In the genomic region with DNA sequence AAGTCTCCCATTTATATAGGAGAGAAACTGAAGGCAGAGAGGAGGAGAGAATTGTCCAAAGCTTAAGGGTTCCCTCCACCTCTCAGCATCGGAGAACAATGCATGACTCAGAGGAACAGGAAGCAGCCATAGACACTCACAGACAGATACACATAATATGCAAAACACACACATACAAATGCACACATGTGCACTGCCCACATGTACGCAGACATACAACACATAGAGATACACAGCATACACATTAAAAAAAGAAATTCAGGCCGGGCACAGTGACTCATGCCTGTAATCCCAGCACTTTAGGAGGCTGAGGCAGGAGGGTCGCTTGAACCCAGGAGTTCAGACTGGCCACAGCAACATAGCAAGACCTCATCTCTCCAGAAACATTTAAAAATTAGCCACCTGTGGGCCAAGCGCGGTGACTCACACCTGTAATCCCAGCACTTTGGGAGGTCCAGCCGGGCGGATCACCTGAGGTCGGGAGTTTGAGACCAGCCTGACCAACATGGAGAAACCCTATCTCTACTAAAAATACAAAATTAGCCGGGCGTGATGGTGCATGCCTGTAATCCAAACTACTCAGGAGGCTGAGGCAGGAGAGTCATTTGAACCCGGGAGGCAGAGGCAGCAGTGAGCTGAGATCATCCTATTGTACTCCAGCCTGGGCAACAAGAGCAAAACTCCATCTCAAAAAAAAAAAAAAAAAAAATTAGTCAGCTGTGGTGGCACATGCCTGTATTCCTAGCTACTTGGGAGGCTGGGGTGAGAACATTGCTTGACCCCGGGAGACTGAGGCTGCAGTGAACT, we compare ENCODE assay signal across 12 cellular contexts. TPM values are rescaled to one million over a fixed set of nuclear protein-coding genes. Genes with fewer than 3 reads are reported as not detected.
DNase-seq lines count a peak whose midpoint lies in the region; ATAC-seq, FAIRE-seq and TF ChIP-seq lines count a peak whose summit lies in the region.
"Had no signal": no experiment of that assay in that cellular context is flagged by ENCODE, and none has a peak within 500 bp of the region (broad histone marks: within the 10 kb centered on the region; RNA-seq: fewer than 3 reads in every experiment).

No MANE protein-coding gene starts in this region.

- no peak for TF ChIP-seq EP300 in gastroesophageal sphincter (IDR thresholded peaks at IDR 0.05)

- TF ChIP-seq CTCF in OCI-LY3 (IDR thresholded peaks at IDR 0.05; ENCODE audit: low read depth, low read length): no peak
- TF ChIP-seq CTCF in endothelial cell of umbilical vein (IDR thresholded peaks at IDR 0.05; ENCODE audit: extremely low read depth in 1 of 2, insufficient read depth in 1 of 2, low read depth in 1 of 2, low read length in 2 of 2): no peak
- TF ChIP-seq CTCF in upper lobe of right lung (IDR thresholded peaks at IDR 0.05): no peak
- TF ChIP-seq CTCF in gastroesophageal sphincter (IDR thresholded peaks at IDR 0.05): no peak

- H3K36me3 Mint-ChIP-seq in activated naive CD8-positive, alpha-beta T cell treated with anti-CD3 and anti-CD28 coated beads, Interleukin-2, amount 10 ng/mL, durations not matched to agents 7 days and 5 days: peaks cover 3% of the 10 kb centered on the region
- H3K36me3 Mint-ChIP-seq in activated naive CD8-positive, alpha-beta T cell treated with anti-CD3 and anti-CD28 coated beads for 36 hours: peaks cover 4% of the 10 kb centered on the region

- H2AFZ ChIP-seq in OCI-LY3 (ENCODE audit: low read depth, low read length) (peak overlapping the region; percentile 75; the same call in 1 of the 2 replicates), endothelial cell of umbilical vein (ENCODE audit: low read depth, low read length) (peak overlapping the region; percentile 61)

- WGBS in gastroesophageal sphincter (ENCODE audit: low coverage in 1 of 2), 2 donors: 79 to 90% methylated on average over 4 to 5 of the region's 13 CpGs

- DNase-seq in activated naive CD8-positive, alpha-beta T cell treated with anti-CD3 and anti-CD28 coated beads, Interleukin-2, amount 10 ng/mL, durations not matched to agents 7 days and 5 days: no peak
- DNase-seq in activated naive CD8-positive, alpha-beta T cell treated with anti-CD3 and anti-CD28 coated beads for 36 hours: no peak
- peak; percentile 71 for DNase-seq in endothelial cell of umbilical vein (ENCODE audit: low read depth, low spot score)
- DNase-seq in upper lobe of right lung: no peak
- no peak for DNase-seq in GOT3 (lab: John Stamatoyannopoulos, UW)
- no peak for DNase-seq in caudate nucleus (lab: John Stamatoyannopoulos, UW)
- DNase-seq: activated CD4-positive, alpha-beta T cell treated with anti-CD3 and anti-CD28 coated beads, Interleukin-2, amount 10 ng/mL, durations not matched to agents 24 days and 14 days; NCI-H1048 had no signal

- H3K9ac ChIP-seq in OCI-LY3 (ENCODE audit: low read length): peak overlapping the region; percentile 32; the same call in 1 of the 2 replicates
- H3K9ac ChIP-seq in endothelial cell of umbilical vein (replicated peaks; ENCODE audit: extremely low read depth, insufficient read depth, low read length): peak overlapping the region; percentile 44

- no peak overlapping the region for H3K4me3 Mint-ChIP-seq in activated naive CD8-positive, alpha-beta T cell treated with anti-CD3 and anti-CD28 coated beads, Interleukin-2, amount 10 ng/mL, durations not matched to agents 7 days and 5 days
- no peak overlapping the region for H3K4me3 Mint-ChIP-seq in activated naive CD8-positive, alpha-beta T cell treated with anti-CD3 and anti-CD28 coated beads for 36 hours
- H3K4me3 Mint-ChIP-seq: activated CD4-positive, alpha-beta T cell treated with anti-CD3 and anti-CD28 coated beads, Interleukin-2, amount 10 ng/mL, durations not matched to agents 24 days and 14 days; type B pancreatic cell had no signal

- dilution Hi-C loops in endothelial cell of umbilical vein (cut with MboI; ENCODE audit: extremely low pct_ligation_motif_present, low sequenced_read_pairs): no loop called here

- POLR2A ChIA-PET in activated naive CD8-positive, alpha-beta T cell treated with anti-CD3 and anti-CD28 coated beads, Interleukin-2, amount 10 ng/mL, durations not matched to agents 7 days and 5 days (lab: Charles Lee): interaction anchor here (0.6 kb wide), 1 partner anchor 26 kb away, joined by 3 read pairs; no protein-coding TSS in a partner anchor
- POLR2A ChIA-PET in endothelial cell of umbilical vein (lab: Charles Lee): no interaction called here

- no peaks in the 10 kb centered on the region for H3K36me3 ChIP-seq in OCI-LY3 (replicated peaks; ENCODE audit: low read depth, low read length)
- peaks cover 0 to 2% of the 10 kb centered on the region in 2 experiments for H3K36me3 ChIP-seq in endothelial cell of umbilical vein (ENCODE audit: control insufficient read depth in 2 of 2, extremely low read depth in 1 of 2, insufficient read depth in 2 of 2, low read length in 2 of 2)
- peaks cover 5% of the 10 kb centered on the region for H3K36me3 ChIP-seq in upper lobe of right lung
- H3K36me3 ChIP-seq in gastroesophageal sphincter: peaks cover 0 to 6% of the 10 kb centered on the region in 2 donors

- peak; percentile 91 for FAIRE-seq in endothelial cell of umbilical vein (lab: Jason Lieb, UNC)

- H3K4me1 ChIP-seq in OCI-LY3 (ENCODE audit: low read length) (peaks cover 27% of the 10 kb centered on the region), endothelial cell of umbilical vein (ENCODE audit: control insufficient read depth, extremely low read depth, insufficient read depth, low read length) (peaks cover 13% of the 10 kb centered on the region), upper lobe of right lung (no peaks in the 10 kb centered on the region), gastroesophageal sphincter (no peaks in the 10 kb centered on the region)

- ATAC-seq in activated naive CD8-positive, alpha-beta T cell treated with anti-CD3 and anti-CD28 coated beads, Interleukin-2, amount 10 ng/mL, durations not matched to agents 7 days and 5 days (ENCODE audit: low read depth): no peak
- ATAC-seq in upper lobe of right lung: peak; percentile 32
- no peak for ATAC-seq in gastroesophageal sphincter

- H3K27me3 Mint-ChIP-seq in activated naive CD8-positive, alpha-beta T cell treated with anti-CD3 and anti-CD28 coated beads, Interleukin-2, amount 10 ng/mL, durations not matched to agents 7 days and 5 days: no peaks in the 10 kb centered on the region
- H3K27me3 Mint-ChIP-seq in activated naive CD8-positive, alpha-beta T cell treated with anti-CD3 and anti-CD28 coated beads for 36 hours: no peaks in the 10 kb centered on the region
- H3K27me3 Mint-ChIP-seq: activated CD4-positive, alpha-beta T cell treated with anti-CD3 and anti-CD28 coated beads, Interleukin-2, amount 10 ng/mL, durations not matched to agents 24 days and 14 days; type B pancreatic cell had no signal

- H3K27ac Mint-ChIP-seq in activated naive CD8-positive, alpha-beta T cell treated with anti-CD3 and anti-CD28 coated beads, Interleukin-2, amount 10 ng/mL, durations not matched to agents 7 days and 5 days: peak overlapping the region; percentile 28
- H3K27ac Mint-ChIP-seq in activated naive CD8-positive, alpha-beta T cell treated with anti-CD3 and anti-CD28 coated beads for 36 hours: no peak overlapping the region
- H3K27ac Mint-ChIP-seq: activated CD4-positive, alpha-beta T cell treated with anti-CD3 and anti-CD28 coated beads, Interleukin-2, amount 10 ng/mL, durations not matched to agents 24 days and 14 days had no signal

- intact Hi-C loops in endothelial cell of umbilical vein (cut with micrococcal nuclease): no loop called here
- intact Hi-C loops in upper lobe of right lung (cut with DNase I): no loop called here

- peaks cover 6% of the 10 kb centered on the region for H3K4me1 Mint-ChIP-seq in activated naive CD8-positive, alpha-beta T cell treated with anti-CD3 and anti-CD28 coated beads, Interleukin-2, amount 10 ng/mL, durations not matched to agents 7 days and 5 days
- peaks cover 3% of the 10 kb centered on the region for H3K4me1 Mint-ChIP-seq in activated naive CD8-positive, alpha-beta T cell treated with anti-CD3 and anti-CD28 coated beads for 36 hours

- H3K9me1 ChIP-seq in endothelial cell of umbilical vein (replicated peaks; ENCODE audit: control insufficient read depth, extremely low read depth, insufficient read depth, low read length): no peaks in the 10 kb centered on the region

- H3K9me3 ChIP-seq in OCI-LY3 (ENCODE audit: insufficient read depth, low read length) (no peaks in the 10 kb centered on the region), endothelial cell of umbilical vein (replicated peaks; ENCODE audit: control insufficient read depth, insufficient read depth, low read length) (no peaks in the 10 kb centered on the region), upper lobe of right lung (no peaks in the 10 kb centered on the region), gastroesophageal sphincter (no peaks in the 10 kb centered on the region)

- H3K79me2 ChIP-seq in OCI-LY3 (ENCODE audit: low read length) (no peaks in the 10 kb centered on the region), endothelial cell of umbilical vein (ENCODE audit: control insufficient read depth, insufficient read depth, low read length) (no peaks in the 10 kb centered on the region)

- H3K4me3 ChIP-seq in OCI-LY3 (ENCODE audit: low read length): no peak overlapping the region
- no peak overlapping the region for H3K4me3 ChIP-seq in endothelial cell of umbilical vein (replicated peaks in 1 of 3; ENCODE audit: insufficient read depth in 1 of 3, low read depth in 1 of 3, low read length in 3 of 3)
- H3K4me3 ChIP-seq in upper lobe of right lung: no peak overlapping the region
- H3K4me3 ChIP-seq in gastroesophageal sphincter: no peak overlapping the region

- H4K20me1 ChIP-seq in OCI-LY3 (ENCODE audit: insufficient read depth, low read length) (no peaks in the 10 kb centered on the region), endothelial cell of umbilical vein (replicated peaks; ENCODE audit: control insufficient read depth, extremely low read depth, insufficient read depth, low read length) (no peaks in the 10 kb centered on the region)

- CTCF ChIA-PET in endothelial cell of umbilical vein (lab: Charles Lee): interaction anchor here (0.6 to 1.8 kb wide), 12 partner anchors 8 to 139 kb away, joined by 3 to 11 read pairs (median 4); a partner anchor contains a TSS

- H3K27ac ChIP-seq in OCI-LY3 (ENCODE audit: low read length): peak overlapping the region; percentile 8; the same call in 1 of the 2 replicates
- H3K27ac ChIP-seq in endothelial cell of umbilical vein (ENCODE audit: insufficient read depth, low read depth, low read length): peak overlapping the region; percentile 85
- no peak overlapping the region for H3K27ac ChIP-seq in upper lobe of right lung
- H3K27ac ChIP-seq in caudate nucleus (ENCODE audit: low read depth, low read length): no peak overlapping the region
- H3K27ac ChIP-seq in gastroesophageal sphincter: no peak overlapping the region
- H3K27ac ChIP-seq: epithelial cell of prostate had no signal

- H3K9me3 Mint-ChIP-seq in activated naive CD8-positive, alpha-beta T cell treated with anti-CD3 and anti-CD28 coated beads, Interleukin-2, amount 10 ng/mL, durations not matched to agents 7 days and 5 days: no peaks in the 10 kb centered on the region
- no peaks in the 10 kb centered on the region for H3K9me3 Mint-ChIP-seq in activated naive CD8-positive, alpha-beta T cell treated with anti-CD3 and anti-CD28 coated beads for 36 hours
- H3K9me3 Mint-ChIP-seq: activated CD4-positive, alpha-beta T cell treated with anti-CD3 and anti-CD28 coated beads, Interleukin-2, amount 10 ng/mL, durations not matched to agents 24 days and 14 days; type B pancreatic cell had no signal

- H3K27me3 ChIP-seq in OCI-LY3 (ENCODE audit: low read depth, low read length): no peaks in the 10 kb centered on the region
- no peaks in the 10 kb centered on the region for H3K27me3 ChIP-seq in endothelial cell of umbilical vein (ENCODE audit: control insufficient read depth in 2 of 2, insufficient read depth in 2 of 2, low read length in 2 of 2)
- no peaks in the 10 kb centered on the region for H3K27me3 ChIP-seq in upper lobe of right lung
- no peaks in the 10 kb centered on the region for H3K27me3 ChIP-seq in gastroesophageal sphincter

- no TSS peak for BruUV-seq in endothelial cell of umbilical vein (replicated peaks; lab: Mats Ljungman, UMichigan)

- H3K4me2 ChIP-seq in OCI-LY3 (ENCODE audit: low read length) (peak overlapping the region; percentile 37), endothelial cell of umbilical vein (ENCODE audit: insufficient read depth, low read length) (peak overlapping the region; percentile 25)

- TF ChIP-seq POLR2A in endothelial cell of umbilical vein (IDR thresholded peaks at IDR 0.05; ENCODE audit: low read depth, low read length) (no peak), gastroesophageal sphincter (IDR thresholded peaks at IDR 0.05) (no peak)

RNA-seq across cellular contexts. Expression of a gene that starts 11.3 kb away (rescaled TPM):
- 10 to 100 TPM; 34.3 to 37.6 TPM for total RNA-seq in activated naive CD8-positive, alpha-beta T cell treated with anti-CD3 and anti-CD28 coated beads, Interleukin-2, amount 10 ng/mL, durations not matched to agents 7 days and 5 days
- 10 to 100 TPM; 77.6 to 80.4 TPM for total RNA-seq in activated naive CD8-positive, alpha-beta T cell treated with anti-CD3 and anti-CD28 coated beads for 36 hours
- total RNA-seq in endothelial cell of umbilical vein (50.3 and 58.0 TPM in 2 replicates), upper lobe of right lung (24.4 TPM), gastroesophageal sphincter (10 to 100 TPM; 25.8 to 48.3 (median 29.2) TPM)
- 86.6 and 102 TPM in 2 replicates for polyA plus RNA-seq in endothelial cell of umbilical vein
- polyA plus RNA-seq in endothelial cell of umbilical vein (2011; cell fraction: cytosol; rRNA removed): 88.4 and 97.2 TPM in 2 replicates
- polyA plus RNA-seq in endothelial cell of umbilical vein (2011; cell fraction: nucleus; rRNA removed): 99.2 and 99.9 TPM in 2 replicates
- 65.5 and 79.5 TPM in 2 replicates for polyA plus RNA-seq in endothelial cell of umbilical vein (2012)
- polyA minus RNA-seq in endothelial cell of umbilical vein: 82.8 and 101 TPM in 2 replicates
- polyA minus RNA-seq in endothelial cell of umbilical vein (2011; cell fraction: cytosol; rRNA and poly(A)+ RNA removed): 69.5 TPM
- 31.0 and 38.9 TPM in 2 replicates for polyA minus RNA-seq in endothelial cell of umbilical vein (2011; cell fraction: nucleus; rRNA and poly(A)+ RNA removed)

RNA-seq across cellular contexts. Expression of a gene that starts 23.6 kb away (rescaled TPM):
- 10 to 100 TPM; 17.0 to 21.2 TPM for total RNA-seq in activated naive CD8-positive, alpha-beta T cell treated with anti-CD3 and anti-CD28 coated beads, Interleukin-2, amount 10 ng/mL, durations not matched to agents 7 days and 5 days
- 10 to 100 TPM; 13.9 to 14.2 TPM for total RNA-seq in activated naive CD8-positive, alpha-beta T cell treated with anti-CD3 and anti-CD28 coated beads for 36 hours
- total RNA-seq in endothelial cell of umbilical vein: 30.6 and 33.7 TPM in 2 replicates
- polyA plus RNA-seq in endothelial cell of umbilical vein: 20.6 and 21.1 TPM in 2 replicates
- 18.3 and 19.6 TPM in 2 replicates for polyA plus RNA-seq in endothelial cell of umbilical vein (2011; cell fraction: cytosol; rRNA removed)
- 23.3 and 23.6 TPM in 2 replicates for polyA plus RNA-seq in endothelial cell of umbilical vein (2011; cell fraction: nucleus; rRNA removed)
- 22.9 and 24.4 TPM in 2 replicates for polyA plus RNA-seq in endothelial cell of umbilical vein (2012)
- 41.2 and 46.6 TPM in 2 replicates for polyA minus RNA-seq in endothelial cell of umbilical vein
- polyA minus RNA-seq in endothelial cell of umbilical vein (2011; cell fraction: cytosol; rRNA and poly(A)+ RNA removed): 8.4 TPM
- 40.4 and 42.2 TPM in 2 replicates for polyA minus RNA-seq in endothelial cell of umbilical vein (2011; cell fraction: nucleus; rRNA and poly(A)+ RNA removed)
- 22.2 TPM for total RNA-seq in upper lobe of right lung
- total RNA-seq in gastroesophageal sphincter: 10 to 100 TPM; 15.5 to 47.6 (median 21.6) TPM

RNA-seq across cellular contexts. Expression of a gene that starts 31.4 kb away (rescaled TPM):
- total RNA-seq in activated naive CD8-positive, alpha-beta T cell treated with anti-CD3 and anti-CD28 coated beads, Interleukin-2, amount 10 ng/mL, durations not matched to agents 7 days and 5 days: 100 to 1,000 TPM; 195 to 216 TPM
- total RNA-seq in activated naive CD8-positive, alpha-beta T cell treated with anti-CD3 and anti-CD28 coated beads for 36 hours: 10 to 100 TPM; 56.2 to 65.2 TPM
- total RNA-seq in endothelial cell of umbilical vein: 131 and 169 TPM in 2 replicates
- polyA plus RNA-seq in endothelial cell of umbilical vein: 180 and 184 TPM in 2 replicates
- 105 TPM in 2 replicates for polyA plus RNA-seq in endothelial cell of umbilical vein (2011; cell fraction: cytosol; rRNA removed)
- polyA plus RNA-seq in endothelial cell of umbilical vein (2011; cell fraction: nucleus; rRNA removed): 77.0 and 84.7 TPM in 2 replicates
- 76.8 and 86.5 TPM in 2 replicates for polyA plus RNA-seq in endothelial cell of umbilical vein (2012)
- 187 and 214 TPM in 2 replicates for polyA minus RNA-seq in endothelial cell of umbilical vein
- 70.7 TPM for polyA minus RNA-seq in endothelial cell of umbilical vein (2011; cell fraction: cytosol; rRNA and poly(A)+ RNA removed)
- 24.4 and 26.2 TPM in 2 replicates for polyA minus RNA-seq in endothelial cell of umbilical vein (2011; cell fraction: nucleus; rRNA and poly(A)+ RNA removed)
- 157 TPM for total RNA-seq in upper lobe of right lung
- 100 to 1,000 TPM in 2 of 4 donors, 10 to 100 TPM in 2; 71.6 to 107 (median 91.2) TPM for total RNA-seq in gastroesophageal sphincter

RNA-seq across cellular contexts. Expression of a gene that starts 36.7 kb away (rescaled TPM):
- total RNA-seq in activated naive CD8-positive, alpha-beta T cell treated with anti-CD3 and anti-CD28 coated beads, Interleukin-2, amount 10 ng/mL, durations not matched to agents 7 days and 5 days: 10 to 100 TPM; 31.6 to 32.0 TPM
- total RNA-seq in activated naive CD8-positive, alpha-beta T cell treated with anti-CD3 and anti-CD28 coated beads for 36 hours: 10 to 100 TPM; 31.8 to 34.1 TPM
- total RNA-seq in endothelial cell of umbilical vein: 5.6 and 7.2 TPM in 2 replicates
- polyA plus RNA-seq in endothelial cell of umbilical vein: 8.2 and 9.3 TPM in 2 replicates
- 7.1 and 7.3 TPM in 2 replicates for polyA plus RNA-seq in endothelial cell of umbilical vein (2011; cell fraction: cytosol; rRNA removed)
- polyA plus RNA-seq in endothelial cell of umbilical vein (2011; cell fraction: nucleus; rRNA removed): 5.3 and 6.0 TPM in 2 replicates
- polyA plus RNA-seq in endothelial cell of umbilical vein (2012): 1.5 and 1.8 TPM in 2 replicates
- 2.4 and 3.6 TPM in 2 replicates for polyA minus RNA-seq in endothelial cell of umbilical vein
- 10.3 TPM for polyA minus RNA-seq in endothelial cell of umbilical vein (2011; cell fraction: cytosol; rRNA and poly(A)+ RNA removed)
- polyA minus RNA-seq in endothelial cell of umbilical vein (2011; cell fraction: nucleus; rRNA and poly(A)+ RNA removed): 2.5 TPM in 2 replicates
- total RNA-seq in upper lobe of right lung: 12.8 TPM
- 1 to 10 TPM; 3.9 to 6.5 (median 5.2) TPM for total RNA-seq in gastroesophageal sphincter

Comparison
In these comparisons a context has a peak if more than half of its experiments do, and no peak if none do; other contexts are left out.
1. H3K27ac ChIP-seq: peak in OCI-LY3 (single experiment) and endothelial cell of umbilical vein (single experiment); none in upper lobe of right lung (single experiment), caudate nucleus (single experiment) and gastroesophageal sphincter (0 of 4).